In the genomic region with DNA sequence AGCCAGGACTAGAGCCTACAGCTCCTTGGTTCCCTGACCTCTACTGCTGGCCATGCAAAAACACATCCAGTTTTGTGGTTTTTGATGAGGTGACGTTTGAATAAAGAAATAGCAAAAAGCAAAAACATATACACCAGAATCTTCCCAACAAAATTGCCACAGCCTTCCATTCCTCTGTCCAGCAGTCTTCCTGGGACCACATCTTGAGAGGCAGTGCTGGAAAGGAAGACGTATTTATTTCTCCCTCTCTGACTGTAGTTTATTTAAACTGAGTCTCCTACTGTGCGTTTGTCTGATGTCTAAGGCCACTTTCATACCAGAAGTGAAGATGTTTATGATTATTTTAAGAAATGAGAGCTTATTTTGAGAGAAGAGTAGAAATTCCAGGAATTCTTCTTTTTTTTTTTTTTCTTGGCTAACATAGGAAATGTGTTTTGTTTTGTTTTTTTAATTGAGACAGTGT, we compare ENCODE assay signal across 1 cellular context.
TF ChIP-seq lines count a peak whose summit lies in the region.

No MANE protein-coding gene starts in this region.

TF ChIP-seq in IMR-90, 13 proteins besides CTCF, POLR2A, EP300 and RAD21:
- TF ChIP-seq CHD1 (IDR thresholded peaks at IDR 0.05; ENCODE audit: low read depth, low read length) (no peak), MAZ (IDR thresholded peaks at IDR 0.05; ENCODE audit: borderline replicate concordance, low read depth, low read length) (no peak), BHLHE40 (IDR thresholded peaks at IDR 0.05; ENCODE audit: low read depth, low read length) (no peak), CEBPB (IDR thresholded peaks at IDR 0.05; ENCODE audit: low read depth, low read length) (0 out of 2 replicates have a peak, but pooled peaks have one; percentile 11)
TF ChIP-seq in IMR-90: peak in this region for 1.
